In the genomic region with DNA sequence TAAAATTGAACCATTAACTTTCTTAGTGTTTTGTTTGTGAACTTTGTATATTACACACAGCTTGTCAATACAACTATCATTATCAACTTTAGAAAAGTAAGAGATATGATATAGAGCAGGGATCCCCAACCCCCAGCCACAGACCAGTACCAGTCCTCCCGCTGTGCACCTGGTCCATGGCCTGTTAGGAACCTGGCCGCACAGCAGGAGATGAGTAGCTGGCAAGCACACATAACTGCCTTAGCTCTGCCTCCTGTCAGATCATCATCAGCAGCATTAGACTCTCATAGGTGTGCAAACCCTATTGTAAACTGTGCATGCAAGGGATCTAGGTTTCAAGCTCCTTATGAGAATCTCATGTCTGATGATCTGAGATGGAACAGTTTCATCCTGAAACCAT, we compare ENCODE assay signal across 27 cellular contexts.
"Had no signal": no experiment of that assay in that cellular context is flagged by ENCODE, and none has a peak within 500 bp of the region (broad histone marks: within the 10 kb centered on the region; RNA-seq: fewer than 3 reads in every experiment).

No MANE protein-coding gene starts in this region.

- H3K9me3 ChIP-seq: ascending aorta, body of pancreas had no signal

- H3K27me3 Mint-ChIP-seq: activated CD4-positive, alpha-beta memory T cell treated with anti-CD3 and anti-CD28 coated beads for 36 hours; activated CD4-positive, alpha-beta T cell treated with anti-CD3 and anti-CD28 coated beads, Interleukin-2, amount 10 ng/mL, durations not matched to agents 7 days and 5 days; activated naive CD8-positive, alpha-beta T cell treated with anti-CD3 and anti-CD28 coated beads, Interleukin-2, amount 50 U/mL, for 24 hours; T-cell had no signal

- H3K27me3 ChIP-seq: ascending aorta, body of pancreas had no signal

- DNase-seq: activated CD4-positive, alpha-beta memory T cell treated with anti-CD3 and anti-CD28 coated beads for 36 hours; activated CD4-positive, alpha-beta T cell treated with anti-CD3 and anti-CD28 coated beads, Interleukin-2, amount 10 ng/mL, durations not matched to agents 7 days and 5 days; activated CD4-positive, CD25-positive, alpha-beta regulatory T cell; activated CD8-positive, alpha-beta memory T cell treated with anti-CD3 and anti-CD28 coated beads for 24 hours; activated effector memory CD4-positive, alpha-beta T cell treated with anti-CD3 and anti-CD28 coated beads, Interleukin-2, amount 50 U/mL, for 16 hours; activated naive CD4-positive, alpha-beta T cell treated with Interleukin-2 at 50 U/mL for 16 hours; activated naive CD8-positive, alpha-beta T cell treated with anti-CD3 and anti-CD28 coated beads, Interleukin-2, amount 50 U/mL, for 24 hours; activated T-cell treated with anti-CD3 and anti-CD28 coated beads, Interleukin-2, amount 50 U/mL, for 4 hours; amniotic stem cell; body of pancreas; central memory CD4-positive, alpha-beta T cell; Karpas-422; MM.1S; NCI-H187; NCI-H526; NK-92 treated with Interleukin-12 subunit alpha and Interleukin-12 subunit beta, amount 100 ng/mL, for 24 hours; OCI-M1; RPMI8226; T-cell; T-helper 2 cell; T1000 had no signal

- H3K4me1 ChIP-seq: ascending aorta, body of pancreas had no signal

- H3K27ac Mint-ChIP-seq: activated CD4-positive, alpha-beta memory T cell treated with anti-CD3 and anti-CD28 coated beads for 36 hours; activated CD4-positive, alpha-beta T cell treated with anti-CD3 and anti-CD28 coated beads, Interleukin-2, amount 10 ng/mL, durations not matched to agents 7 days and 5 days; activated naive CD4-positive, alpha-beta T cell treated with anti-CD3 and anti-CD28 coated beads, Interleukin-2, amount 50 U/mL, for 72 hours; activated naive CD8-positive, alpha-beta T cell treated with anti-CD3 and anti-CD28 coated beads, Interleukin-2, amount 50 U/mL, for 24 hours; T-cell had no signal

- H3K4me3 ChIP-seq: ascending aorta, body of pancreas, SK-N-MC had no signal

- H3K4me1 Mint-ChIP-seq: activated CD4-positive, alpha-beta T cell treated with anti-CD3 and anti-CD28 coated beads, Interleukin-2, amount 10 ng/mL, durations not matched to agents 7 days and 5 days; activated naive CD8-positive, alpha-beta T cell treated with anti-CD3 and anti-CD28 coated beads, Interleukin-2, amount 50 U/mL, for 24 hours; T-cell had no signal

- H3K36me3 ChIP-seq: ascending aorta had no signal

- ATAC-seq: activated naive CD4-positive, alpha-beta T cell treated with anti-CD3 and anti-CD28 coated beads, Interleukin-2, amount 50 U/mL, for 72 hours; activated naive CD8-positive, alpha-beta T cell treated with anti-CD3 and anti-CD28 coated beads, Interleukin-2, amount 50 U/mL, for 24 hours; activated T-cell treated with anti-CD3 and anti-CD28 coated beads, Interleukin-2, amount 50 U/mL, for 4 hours; body of pancreas; Panc1; Right ventricle myocardium inferior; T-cell had no signal

- H3K36me3 Mint-ChIP-seq: activated CD4-positive, alpha-beta memory T cell treated with anti-CD3 and anti-CD28 coated beads for 36 hours; T-cell had no signal

- H3K9me3 Mint-ChIP-seq: activated CD4-positive, alpha-beta T cell treated with anti-CD3 and anti-CD28 coated beads, Interleukin-2, amount 10 ng/mL, durations not matched to agents 7 days and 5 days had no signal

- H3K4me3 Mint-ChIP-seq: activated CD4-positive, alpha-beta memory T cell treated with anti-CD3 and anti-CD28 coated beads for 36 hours; activated CD4-positive, alpha-beta T cell treated with anti-CD3 and anti-CD28 coated beads, Interleukin-2, amount 10 ng/mL, durations not matched to agents 7 days and 5 days; activated naive CD8-positive, alpha-beta T cell treated with anti-CD3 and anti-CD28 coated beads, Interleukin-2, amount 50 U/mL, for 24 hours; activated T-cell treated with anti-CD3 and anti-CD28 coated beads, Interleukin-2, amount 50 U/mL, for 4 hours; T-cell had no signal

- H3K27ac ChIP-seq: ascending aorta, body of pancreas, SK-N-MC, VCaP had no signal
